Comparison of ENCODE assay signal across 23 cellular contexts in genomic region chr7:54978364-54979116, GRCh38. TPM values are rescaled to one million over a fixed set of nuclear protein-coding genes. Genes with fewer than 3 reads are reported as not detected.
"Had no signal": no experiment of that assay in that cellular context is flagged by ENCODE, and none has a peak within 500 bp of the region (broad histone marks: within the 10 kb centered on the region; RNA-seq: fewer than 3 reads in every experiment).

No MANE protein-coding gene starts in this region.

- H3K4me1 Mint-ChIP-seq: activated B cell treated with CpG ODN at 0.5 μM for 24 hours; activated CD4-positive, alpha-beta memory T cell treated with anti-CD3 and anti-CD28 coated beads, Interleukin-2, amount 10 ng/mL, durations not matched to agents 7 days and 5 days; central memory CD8-positive, alpha-beta T cell; nephron had no signal

- H3K36me3 ChIP-seq: brain microvascular endothelial cell, colonic mucosa, lower lobe of right lung, tibial nerve had no signal

- H3K4me1 ChIP-seq: colonic mucosa, foreskin keratinocyte, lower lobe of right lung, tibial nerve had no signal

- FAIRE-seq: keratinocyte had no signal

- H3K9me3 Mint-ChIP-seq: activated B cell treated with CpG ODN at 0.5 μM for 24 hours; activated CD4-positive, alpha-beta memory T cell treated with anti-CD3 and anti-CD28 coated beads, Interleukin-2, amount 10 ng/mL, durations not matched to agents 7 days and 5 days; activated naive CD4-positive, alpha-beta T cell treated with anti-CD3 and anti-CD28 coated beads for 36 hours; activated T-cell treated with anti-CD3 and anti-CD28 coated beads, Interleukin-2, amount 50 U/mL, for 24 hours had no signal

- H3K9me3 ChIP-seq: colonic mucosa, lower lobe of right lung had no signal

- H3K27ac Mint-ChIP-seq: activated B cell treated with CpG ODN at 0.5 μM for 24 hours; activated CD4-positive, alpha-beta memory T cell treated with anti-CD3 and anti-CD28 coated beads, Interleukin-2, amount 10 ng/mL, durations not matched to agents 7 days and 5 days; activated naive CD4-positive, alpha-beta T cell treated with anti-CD3 and anti-CD28 coated beads for 36 hours; activated T-cell treated with anti-CD3 and anti-CD28 coated beads, Interleukin-2, amount 50 U/mL, for 24 hours; endodermal cell; nephron had no signal

- DNase-seq: activated B cell treated with CpG ODN at 0.5 μM for 24 hours; activated CD4-positive, alpha-beta memory T cell treated with anti-CD3 and anti-CD28 coated beads, Interleukin-2, amount 10 ng/mL, durations not matched to agents 7 days and 5 days; activated CD4-positive, alpha-beta T cell treated with anti-CD3 and anti-CD28 coated beads for 48 hours; activated naive CD4-positive, alpha-beta T cell treated with anti-CD3 and anti-CD28 coated beads for 36 hours; activated T-cell treated with anti-CD3 and anti-CD28 coated beads, Interleukin-2, amount 50 U/mL, for 24 hours; aorta; brain microvascular endothelial cell; colonic mucosa; endodermal cell; foreskin keratinocyte; hippocampal formation; lower lobe of right lung; midbrain; nucleus accumbens; retina; stimulated activated CD4-positive, alpha-beta T cell treated with anti-CD3 and anti-CD28 coated beads, Interleukin-12 subunit alpha, Interleukin-12 subunit beta, amount 100 ng/mL, for 4 hours; stimulated activated CD4-positive, alpha-beta T cell treated with anti-CD3 and anti-CD28 coated beads, Interleukin-2, amount 100 ng/mL, for 24 hours; stimulated activated naive CD8-positive, alpha-beta T cell treated with anti-CD3 and anti-CD28 coated beads, Interleukin-15, Interleukin-2, amounts not matched to agents 100 U/mL and 50 U/mL, for 24 hours had no signal

- ATAC-seq: foreskin keratinocyte; stimulated activated naive CD8-positive, alpha-beta T cell treated with anti-CD3 and anti-CD28 coated beads, Interleukin-15, Interleukin-2, amounts not matched to agents 100 U/mL and 50 U/mL, for 24 hours had no signal

- H3K27me3 ChIP-seq: brain microvascular endothelial cell, colonic mucosa, foreskin keratinocyte, tibial nerve had no signal

- H3K4me3 ChIP-seq: colonic mucosa, lower lobe of right lung, tibial nerve had no signal

- H3K27ac ChIP-seq: brain microvascular endothelial cell, colonic mucosa, epithelial cell of prostate, foreskin keratinocyte, lower lobe of right lung, tibial nerve had no signal

- H3K4me3 Mint-ChIP-seq: activated B cell treated with CpG ODN at 0.5 μM for 24 hours; activated CD4-positive, alpha-beta memory T cell treated with anti-CD3 and anti-CD28 coated beads, Interleukin-2, amount 10 ng/mL, durations not matched to agents 7 days and 5 days; activated naive CD4-positive, alpha-beta T cell treated with anti-CD3 and anti-CD28 coated beads for 36 hours; activated T-cell treated with anti-CD3 and anti-CD28 coated beads, Interleukin-2, amount 50 U/mL, for 24 hours; central memory CD8-positive, alpha-beta T cell; endodermal cell; nephron had no signal

RNA-seq across cellular contexts. Expression of gene EGFR, which starts 40.3 kb away (rescaled TPM):
- total RNA-seq: activated B cell treated with CpG ODN at 0.5 μM for 24 hours; activated CD4-positive, alpha-beta memory T cell treated with anti-CD3 and anti-CD28 coated beads, Interleukin-2, amount 10 ng/mL, durations not matched to agents 7 days and 5 days; activated naive CD4-positive, alpha-beta T cell treated with anti-CD3 and anti-CD28 coated beads for 36 hours had no signal
